In genomic region chr20:15224199-15224598, GRCh38 we compare ENCODE assay signal across 35 cellular contexts.
"Had no signal": no experiment of that assay in that cellular context is flagged by ENCODE, and none has a peak within 500 bp of the region (broad histone marks: within the 10 kb centered on the region; RNA-seq: fewer than 3 reads in every experiment).

No MANE protein-coding gene starts in this region.

- H3K27me3 ChIP-seq: adrenal gland, body of pancreas, brain microvascular endothelial cell, breast epithelium had no signal

- DNase-seq: activated B cell treated with CpG ODN at 0.5 μM for 24 hours; activated CD4-positive, alpha-beta memory T cell treated with anti-CD3 and anti-CD28 coated beads for 36 hours; activated CD4-positive, alpha-beta T cell treated with anti-CD3 and anti-CD28 coated beads for 4 hours; activated CD4-positive, alpha-beta T cell treated with anti-CD3 and anti-CD28 coated beads, Interleukin-2, amount 10 ng/mL, durations not matched to agents 24 days and 14 days; activated CD4-positive, alpha-beta T cell treated with anti-CD3 and anti-CD28 coated beads, Interleukin-2, amount 50 U/mL, for 1 hour; activated CD4-positive, alpha-beta T cell treated with anti-CD3 and anti-CD28 coated beads, Interleukin-2, amount 50 U/mL, for 4 hours; activated CD4-positive, CD25-positive, alpha-beta regulatory T cell treated with anti-CD3 and anti-CD28 coated beads, Interleukin-2, amount 50 U/mL, for 72 hours; activated CD8-positive, alpha-beta memory T cell treated with anti-CD3 and anti-CD28 coated beads, Interleukin-2, amount 50 U/mL, for 4 hours; activated CD8-positive, alpha-beta T cell treated with anti-CD3 and anti-CD28 coated beads for 36 hours; activated effector memory CD4-positive, alpha-beta T cell treated with anti-CD3 and anti-CD28 coated beads, Interleukin-2, amount 50 U/mL, for 16 hours; activated gamma-delta T cell treated with Interleukin-2 at 50 U/mL for 16 hours; activated naive CD4-positive, alpha-beta T cell; activated naive CD4-positive, alpha-beta T cell treated with anti-CD3 and anti-CD28 coated beads for 36 hours; activated naive CD4-positive, alpha-beta T cell treated with anti-CD3 and anti-CD28 coated beads, Interleukin-2, amount 50 U/mL, for 16 hours; activated naive CD8-positive, alpha-beta T cell treated with anti-CD3 and anti-CD28 coated beads for 36 hours; activated T-cell treated with anti-CD3 and anti-CD28 coated beads for 4 hours; activated T-cell treated with anti-CD3 and anti-CD28 coated beads, Interleukin-2, amount 50 U/mL, for 24 hours; activated T-cell treated with anti-CD3 and anti-CD28 coated beads, Interleukin-2, amount 50 U/mL, for 48 hours; adrenal gland; amniotic stem cell; aorta; body of pancreas; brain microvascular endothelial cell; central memory CD4-positive, alpha-beta T cell; SW 1271; T-helper 1 cell; T-helper 2 cell; T-helper 9 cell had no signal

- H3K9me3 ChIP-seq: adrenal gland, body of pancreas had no signal

- H3K27ac ChIP-seq: adrenal gland, body of pancreas, brain microvascular endothelial cell, breast epithelium, VCaP had no signal

- H3K9me3 Mint-ChIP-seq: activated B cell treated with CpG ODN at 0.5 μM for 24 hours; activated naive CD4-positive, alpha-beta T cell treated with anti-CD3 and anti-CD28 coated beads for 36 hours; activated naive CD8-positive, alpha-beta T cell treated with anti-CD3 and anti-CD28 coated beads for 36 hours had no signal

- H3K27me3 Mint-ChIP-seq: activated B cell treated with CpG ODN at 0.5 μM for 24 hours; activated CD4-positive, alpha-beta memory T cell treated with anti-CD3 and anti-CD28 coated beads for 36 hours; activated CD4-positive, alpha-beta T cell treated with anti-CD3 and anti-CD28 coated beads, Interleukin-2, amount 10 ng/mL, durations not matched to agents 24 days and 14 days; activated CD8-positive, alpha-beta T cell treated with anti-CD3 and anti-CD28 coated beads for 36 hours; activated naive CD8-positive, alpha-beta T cell treated with anti-CD3 and anti-CD28 coated beads for 36 hours; activated T-cell treated with anti-CD3 and anti-CD28 coated beads, Interleukin-2, amount 50 U/mL, for 24 hours; activated T-helper 17 cell treated with anti-CD3 and anti-CD28 coated beads, Interleukin-2, amount 50 U/mL, for 72 hours had no signal

- H3K4me1 Mint-ChIP-seq: activated B cell treated with CpG ODN at 0.5 μM for 24 hours; activated CD4-positive, alpha-beta T cell treated with anti-CD3 and anti-CD28 coated beads, Interleukin-2, amount 10 ng/mL, durations not matched to agents 24 days and 14 days; activated naive CD8-positive, alpha-beta T cell treated with anti-CD3 and anti-CD28 coated beads for 36 hours; activated T-helper 17 cell treated with anti-CD3 and anti-CD28 coated beads, Interleukin-2, amount 50 U/mL, for 72 hours had no signal

- H3K4me1 ChIP-seq: adrenal gland, body of pancreas, breast epithelium had no signal

- ATAC-seq: activated CD8-positive, alpha-beta T cell treated with anti-CD3 and anti-CD28 coated beads for 36 hours; activated naive CD4-positive, alpha-beta T cell treated with anti-CD3 and anti-CD28 coated beads, Interleukin-2, amount 50 U/mL, for 72 hours; activated T-helper 17 cell treated with anti-CD3 and anti-CD28 coated beads, Interleukin-2, amount 50 U/mL, for 72 hours; body of pancreas had no signal

- H3K4me3 Mint-ChIP-seq: activated B cell treated with CpG ODN at 0.5 μM for 24 hours; activated CD4-positive, alpha-beta memory T cell treated with anti-CD3 and anti-CD28 coated beads for 36 hours; activated CD4-positive, alpha-beta T cell treated with anti-CD3 and anti-CD28 coated beads, Interleukin-2, amount 10 ng/mL, durations not matched to agents 24 days and 14 days; activated CD8-positive, alpha-beta T cell treated with anti-CD3 and anti-CD28 coated beads for 36 hours; activated naive CD4-positive, alpha-beta T cell treated with anti-CD3 and anti-CD28 coated beads for 36 hours; activated naive CD8-positive, alpha-beta T cell treated with anti-CD3 and anti-CD28 coated beads for 36 hours; activated T-cell treated with anti-CD3 and anti-CD28 coated beads, Interleukin-2, amount 50 U/mL, for 24 hours; activated T-helper 1 cell treated with anti-CD3 and anti-CD28 coated beads, Interleukin-12 subunit alpha, Interleukin-12 subunit beta, Interleukin-2, Interleukin-4 antibody, amounts not matched to agents 30 ng/mL and 10 ng/mL and 1 ng/mL, durations not matched to agents 14 hours and 24 hours and 36 hours; activated T-helper 17 cell treated with anti-CD3 and anti-CD28 coated beads, Interleukin-2, amount 50 U/mL, for 72 hours; T-helper 1 cell treated with Interleukin-12 subunit alpha and Interleukin-12 subunit beta and Interleukin-4 antibody, amounts not matched to agents 30 μg/mL and 1 μg/mL, for 36 hours; T-helper 2 cell treated with Interferon-gamma antibody and Interleukin-4, amounts not matched to agents 5 μg/mL and 100 μg/mL, for 36 hours had no signal

- H3K4me3 ChIP-seq: adrenal gland, body of pancreas, breast epithelium had no signal

- H3K27ac Mint-ChIP-seq: activated B cell treated with CpG ODN at 0.5 μM for 24 hours; activated CD4-positive, alpha-beta memory T cell treated with anti-CD3 and anti-CD28 coated beads for 36 hours; activated CD4-positive, alpha-beta T cell treated with anti-CD3 and anti-CD28 coated beads, Interleukin-2, amount 10 ng/mL, durations not matched to agents 24 days and 14 days; activated CD8-positive, alpha-beta T cell treated with anti-CD3 and anti-CD28 coated beads for 36 hours; activated naive CD4-positive, alpha-beta T cell treated with anti-CD3 and anti-CD28 coated beads for 36 hours; activated naive CD4-positive, alpha-beta T cell treated with anti-CD3 and anti-CD28 coated beads, Interleukin-2, amount 50 U/mL, for 72 hours; activated naive CD8-positive, alpha-beta T cell treated with anti-CD3 and anti-CD28 coated beads for 36 hours; activated T-cell treated with anti-CD3 and anti-CD28 coated beads, Interleukin-2, amount 50 U/mL, for 24 hours; activated T-helper 1 cell treated with anti-CD3 and anti-CD28 coated beads, Interleukin-12 subunit alpha, Interleukin-12 subunit beta, Interleukin-2, Interleukin-4 antibody, amounts not matched to agents 30 ng/mL and 10 ng/mL and 1 ng/mL, durations not matched to agents 14 hours and 24 hours and 36 hours; activated T-helper 17 cell treated with anti-CD3 and anti-CD28 coated beads, Interleukin-2, amount 50 U/mL, for 72 hours; T-helper 1 cell treated with Interleukin-12 subunit alpha and Interleukin-12 subunit beta and Interleukin-4 antibody, amounts not matched to agents 30 μg/mL and 1 μg/mL, for 36 hours; T-helper 2 cell treated with Interferon-gamma antibody and Interleukin-4, amounts not matched to agents 5 μg/mL and 100 μg/mL, for 36 hours had no signal

- H3K36me3 Mint-ChIP-seq: activated CD4-positive, alpha-beta memory T cell treated with anti-CD3 and anti-CD28 coated beads for 36 hours; activated naive CD4-positive, alpha-beta T cell treated with anti-CD3 and anti-CD28 coated beads, Interleukin-2, amount 50 U/mL, for 72 hours; activated naive CD8-positive, alpha-beta T cell treated with anti-CD3 and anti-CD28 coated beads for 36 hours had no signal

- H3K36me3 ChIP-seq: adrenal gland, brain microvascular endothelial cell, breast epithelium had no signal
